In the genomic region with DNA sequence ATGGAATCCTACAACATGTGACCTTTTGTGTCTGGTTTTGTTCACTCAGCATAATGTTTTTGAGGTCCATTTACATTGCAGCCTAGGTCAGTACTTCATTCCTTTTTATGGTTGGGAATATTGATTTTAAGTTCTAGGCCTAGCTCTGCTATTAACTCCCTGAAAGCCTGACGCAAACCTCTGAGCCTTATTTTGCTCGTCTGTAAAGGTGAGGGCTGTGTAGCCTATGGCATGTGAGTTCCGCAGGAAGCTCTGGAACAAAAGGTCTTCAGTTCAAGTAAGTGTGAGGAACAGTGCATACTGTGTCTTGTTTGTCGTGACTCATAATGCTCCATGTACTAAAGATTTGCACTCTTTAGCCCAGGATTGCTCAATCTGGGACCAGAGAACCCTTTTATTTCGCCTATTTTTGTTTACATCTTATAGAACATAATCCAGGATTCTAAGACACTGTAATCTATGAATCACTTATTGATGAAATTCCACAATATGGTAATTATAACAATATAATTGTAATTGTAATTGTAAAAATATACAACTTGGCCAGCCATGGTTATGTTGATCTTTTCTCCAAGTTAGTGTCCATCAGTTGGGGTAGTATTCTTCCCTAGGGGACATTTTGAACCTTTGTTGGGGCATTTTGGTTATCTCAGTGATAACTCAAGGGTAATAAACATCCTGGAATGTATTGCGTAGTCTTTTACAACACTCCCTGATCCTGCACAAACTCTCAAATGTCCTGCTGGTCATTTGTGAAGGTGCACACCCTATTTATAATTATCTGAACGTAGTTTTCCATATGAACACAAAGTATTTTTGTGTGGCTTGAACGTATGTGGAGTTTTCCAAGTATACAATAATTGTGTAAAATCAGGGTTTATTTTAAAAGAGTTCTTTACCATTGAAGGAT, we compare ENCODE assay signal across 20 cellular contexts.
DNase-seq lines count a peak whose midpoint lies in the region; ATAC-seq, FAIRE-seq and TF ChIP-seq lines count a peak whose summit lies in the region.
"Had no signal": no experiment of that assay in that cellular context is flagged by ENCODE, and none has a peak within 500 bp of the region (broad histone marks: within the 10 kb centered on the region; RNA-seq: fewer than 3 reads in every experiment).

No MANE protein-coding gene starts in this region.

- no peak overlapping the region for H3K27ac ChIP-seq in astrocyte (ENCODE audit: low read depth, low read length)
- peak overlapping the region; percentile 41 for H3K27ac ChIP-seq in foreskin keratinocyte
- H3K27ac ChIP-seq: thoracic aorta, VCaP had no signal

- no peaks in the 10 kb centered on the region for H3K9me3 ChIP-seq in astrocyte (ENCODE audit: insufficient read depth, low read depth, low read length)
- H3K9me3 ChIP-seq: SK-N-SH, thoracic aorta had no signal

- no peaks in the 10 kb centered on the region for H3K36me3 Mint-ChIP-seq in astrocyte (ENCODE audit: low read depth, unreplicated experiment)

- no peaks in the 10 kb centered on the region for H3K36me3 ChIP-seq in astrocyte (ENCODE audit: insufficient read depth, low read length)
- H3K36me3 ChIP-seq: thoracic aorta had no signal

- ATAC-seq in foreskin keratinocyte: peak; percentile 87
- peak; percentile 38 for ATAC-seq in sciatic nerve

- H3K9ac ChIP-seq in astrocyte (ENCODE audit: low read length): no peak overlapping the region
- H3K9ac ChIP-seq: SK-N-SH had no signal

- H3K4me3 Mint-ChIP-seq in astrocyte (ENCODE audit: unreplicated experiment): no peak overlapping the region
- H3K4me3 Mint-ChIP-seq: activated CD4-positive, alpha-beta memory T cell treated with anti-CD3 and anti-CD28 coated beads for 36 hours; activated naive CD8-positive, alpha-beta T cell treated with anti-CD3 and anti-CD28 coated beads, Interleukin-2, amount 10 ng/mL, durations not matched to agents 7 days and 5 days; activated T-cell treated with anti-CD3 and anti-CD28 coated beads, Interleukin-2, amount 50 U/mL, for 24 hours; B cell had no signal

- peaks cover 27% of the 10 kb centered on the region for H3K4me1 Mint-ChIP-seq in astrocyte (ENCODE audit: low read depth, unreplicated experiment)
- H3K4me1 Mint-ChIP-seq: activated naive CD8-positive, alpha-beta T cell treated with anti-CD3 and anti-CD28 coated beads, Interleukin-2, amount 10 ng/mL, durations not matched to agents 7 days and 5 days; B cell had no signal

- intact Hi-C loops in sciatic nerve (cut with DNase I): no loop called here

- no peak overlapping the region for H2AFZ ChIP-seq in astrocyte (ENCODE audit: low read depth, low read length)

- no peak for TF ChIP-seq POLR2A in GM12891 (IDR thresholded peaks at IDR 0.05; ENCODE audit: low read depth, low read length)

- H3K27me3 ChIP-seq in astrocyte (ENCODE audit: insufficient read depth, low read length): no peaks in the 10 kb centered on the region
- H3K27me3 ChIP-seq in foreskin keratinocyte: no peaks in the 10 kb centered on the region

- peak; percentile 5 for FAIRE-seq in astrocyte (lab: Jason Lieb, UNC)
- FAIRE-seq in RCC 7860 (lab: Jason Lieb, UNC): no peak
- FAIRE-seq in GM12891 (lab: Jason Lieb, UNC): no peak

- no peak for TF ChIP-seq CTCF in astrocyte (IDR thresholded peaks at IDR 0.05; ENCODE audit: insufficient read depth, low read depth, low read length)
- TF ChIP-seq CTCF in foreskin keratinocyte (conservative IDR thresholded peaks at IDR 0.05): no peak

- no peak overlapping the region for H3K27ac Mint-ChIP-seq in astrocyte (ENCODE audit: unreplicated experiment)
- H3K27ac Mint-ChIP-seq: activated CD4-positive, alpha-beta memory T cell treated with anti-CD3 and anti-CD28 coated beads for 36 hours; activated naive CD8-positive, alpha-beta T cell treated with anti-CD3 and anti-CD28 coated beads, Interleukin-2, amount 10 ng/mL, durations not matched to agents 7 days and 5 days; activated T-cell treated with anti-CD3 and anti-CD28 coated beads, Interleukin-2, amount 50 U/mL, for 24 hours; B cell had no signal

- no peaks in the 10 kb centered on the region for H3K79me2 ChIP-seq in astrocyte (ENCODE audit: insufficient read depth, low read length)

- peaks cover 7% of the 10 kb centered on the region for H3K4me1 ChIP-seq in astrocyte (ENCODE audit: insufficient read depth, low read length)
- H3K4me1 ChIP-seq in foreskin keratinocyte: peaks cover 16% of the 10 kb centered on the region

- H3K27me3 Mint-ChIP-seq in astrocyte (ENCODE audit: low read depth, unreplicated experiment): no peaks in the 10 kb centered on the region
- H3K27me3 Mint-ChIP-seq: activated CD4-positive, alpha-beta memory T cell treated with anti-CD3 and anti-CD28 coated beads for 36 hours; activated naive CD8-positive, alpha-beta T cell treated with anti-CD3 and anti-CD28 coated beads, Interleukin-2, amount 10 ng/mL, durations not matched to agents 7 days and 5 days; activated T-cell treated with anti-CD3 and anti-CD28 coated beads, Interleukin-2, amount 50 U/mL, for 24 hours; B cell had no signal

- no peak overlapping the region for H3K4me3 ChIP-seq in astrocyte (ENCODE audit: insufficient read depth, low read depth, low read length)
- H3K4me3 ChIP-seq: thoracic aorta had no signal

- DNase-seq in HPDE6-E6E7 (ENCODE audit: extremely low spot score): peak; percentile 36
- DNase-seq in astrocyte (ENCODE audit: low read depth): no peak
- peak; percentile 49 to 62 for DNase-seq in foreskin keratinocyte
- DNase-seq in sciatic nerve (ENCODE audit: low spot score): no peak
- DNase-seq in RCC 7860 (ENCODE audit: low spot score): no peak
- DNase-seq in GM12891 (ENCODE audit: insufficient read length, low spot score): no peak
- DNase-seq in T-helper 1 cell: no peak
- DNase-seq in NCI-H526 treated with DMSO at 0.1 percent for 48 hours (lab: John Stamatoyannopoulos, UW): no peak
- DNase-seq: activated CD4-positive, alpha-beta memory T cell treated with anti-CD3 and anti-CD28 coated beads for 36 hours; activated naive CD8-positive, alpha-beta T cell treated with anti-CD3 and anti-CD28 coated beads, Interleukin-2, amount 10 ng/mL, durations not matched to agents 7 days and 5 days; activated T-cell treated with anti-CD3 and anti-CD28 coated beads, Interleukin-2, amount 50 U/mL, for 24 hours; cerebellar nuclear complex; GDM1; mesendoderm; NCI-H146; NCI-H446; SK-N-SH had no signal

- no peak overlapping the region for H3K4me2 ChIP-seq in astrocyte (ENCODE audit: low read length)
- H3K4me2 ChIP-seq: SK-N-SH had no signal

- no peaks in the 10 kb centered on the region for H4K20me1 ChIP-seq in astrocyte (ENCODE audit: insufficient read depth, low read length)

- no peaks in the 10 kb centered on the region for H3K9me3 Mint-ChIP-seq in astrocyte (ENCODE audit: unreplicated experiment)
- H3K9me3 Mint-ChIP-seq: activated CD4-positive, alpha-beta memory T cell treated with anti-CD3 and anti-CD28 coated beads for 36 hours; activated naive CD8-positive, alpha-beta T cell treated with anti-CD3 and anti-CD28 coated beads, Interleukin-2, amount 10 ng/mL, durations not matched to agents 7 days and 5 days; activated T-cell treated with anti-CD3 and anti-CD28 coated beads, Interleukin-2, amount 50 U/mL, for 24 hours had no signal

TF ChIP-seq in GM12891, 5 proteins besides CTCF, POLR2A, EP300 and RAD21:
- TF ChIP-seq SPI1 (IDR thresholded peaks at IDR 0.05; ENCODE audit: low read depth, low read length) (no peak), PAX5 (IDR thresholded peaks at IDR 0.05; ENCODE audit: insufficient read depth, low read length, severe bottlenecking) (no peak), TAF1 (IDR thresholded peaks at IDR 0.05; ENCODE audit: low read depth, low read length) (no peak), POLR2AphosphoS5 (IDR thresholded peaks at IDR 0.05; ENCODE audit: low read depth, low read length) (no peak), POU2F2 (IDR thresholded peaks at IDR 0.05; ENCODE audit: low read depth, low read length) (no peak)

Comparison
In these comparisons a context has a peak if more than half of its experiments do, and no peak if none do; other contexts are left out.
1. DNase-seq: peak in HPDE6-E6E7 (single experiment) and foreskin keratinocyte (2 of 2); none in astrocyte (single experiment), sciatic nerve (single experiment), RCC 7860 (single experiment), GM12891 (single experiment), T-helper 1 cell (0 of 5) and NCI-H526 treated with DMSO at 0.1 percent for 48 hours (single experiment).